20 cellular contexts compared by ENCODE assay signal in genomic region chr1:210949489-210949888, GRCh38.
"Had no signal": no experiment of that assay in that cellular context is flagged by ENCODE, and none has a peak within 500 bp of the region (broad histone marks: within the 10 kb centered on the region; RNA-seq: fewer than 3 reads in every experiment).

No MANE protein-coding gene starts in this region.

- H3K27ac ChIP-seq: left lung, lower lobe of right lung, pancreas, prostate gland, skin epidermis, suprapubic skin, thoracic aorta, tibial artery, upper lobe of right lung had no signal

- H3K4me1 Mint-ChIP-seq: naive thymus-derived CD8-positive, alpha-beta T cell; nephron; neural crest cell; stimulated activated naive B cell treated with anti-CD40 and anti-IgM and Interleukin-4, amounts not matched to agents 10 μg/mL and 1 μg/mL and 100 μg/mL, for 72 hours had no signal

- H3K4me3 Mint-ChIP-seq: naive thymus-derived CD8-positive, alpha-beta T cell; nephron; neural crest cell; stimulated activated naive B cell treated with anti-CD40 and anti-IgM and Interleukin-4, amounts not matched to agents 10 μg/mL and 1 μg/mL and 100 μg/mL, for 72 hours; stimulated activated naive CD8-positive, alpha-beta T cell treated with anti-CD3 and anti-CD28 coated beads, Interleukin-15, Interleukin-2, amounts not matched to agents 100 ng/mL and 50 ng/mL, for 24 hours had no signal

- ATAC-seq: left cardiac atrium; naive thymus-derived CD8-positive, alpha-beta T cell; right cardiac atrium; sciatic nerve had no signal

- H3K4me1 ChIP-seq: left lung, lower lobe of right lung, pancreas, prostate gland, suprapubic skin, tibial artery, upper lobe of right lung had no signal

- FAIRE-seq: pancreas, urothelium cell line had no signal

- H3K27me3 Mint-ChIP-seq: stimulated activated naive CD8-positive, alpha-beta T cell treated with anti-CD3 and anti-CD28 coated beads, Interleukin-15, Interleukin-2, amounts not matched to agents 100 ng/mL and 50 ng/mL, for 24 hours had no signal

- H3K9me3 ChIP-seq: left lung, lower lobe of right lung, pancreas, prostate gland, suprapubic skin, thoracic aorta, tibial artery, upper lobe of right lung had no signal

- H3K36me3 Mint-ChIP-seq: naive thymus-derived CD8-positive, alpha-beta T cell; stimulated activated naive B cell treated with anti-CD40 and anti-IgM and Interleukin-4, amounts not matched to agents 10 μg/mL and 1 μg/mL and 100 μg/mL, for 72 hours had no signal

- H3K27ac Mint-ChIP-seq: naive thymus-derived CD8-positive, alpha-beta T cell; nephron; stimulated activated naive B cell treated with anti-CD40 and anti-IgM and Interleukin-4, amounts not matched to agents 10 μg/mL and 1 μg/mL and 100 μg/mL, for 72 hours; stimulated activated naive CD8-positive, alpha-beta T cell treated with anti-CD3 and anti-CD28 coated beads, Interleukin-15, Interleukin-2, amounts not matched to agents 100 ng/mL and 50 ng/mL, for 24 hours had no signal

- H3K4me3 ChIP-seq: left lung, lower lobe of right lung, pancreas, prostate gland, skin epidermis, suprapubic skin, thoracic aorta, tibial artery, upper lobe of right lung had no signal

- H3K9me3 Mint-ChIP-seq: naive thymus-derived CD8-positive, alpha-beta T cell; nephron; neural crest cell; stimulated activated naive CD8-positive, alpha-beta T cell treated with anti-CD3 and anti-CD28 coated beads, Interleukin-15, Interleukin-2, amounts not matched to agents 100 ng/mL and 50 ng/mL, for 24 hours had no signal

- DNase-seq: hippocampal formation, left cardiac atrium, left lung, lower lobe of right lung, retina, tibial artery had no signal
